Comparison of ENCODE assay signal across 1 cellular context in genomic region chr7:50068026-50068425, GRCh38.
TF ChIP-seq lines count a peak whose summit lies in the region.

No MANE protein-coding gene starts in this region.

TF ChIP-seq in GM12878, 131 proteins besides CTCF, POLR2A, EP300 and RAD21 (continued from another document):
- TF ChIP-seq CEBPZ (IDR thresholded peaks at IDR 0.05; ENCODE audit: low read depth, low read length) = no peak
- TF ChIP-seq FOS (IDR thresholded peaks at IDR 0.05; ENCODE audit: borderline replicate concordance, extremely low read depth, insufficient read length) = no peak
- no peak for TF ChIP-seq ZNF687 (IDR thresholded peaks at IDR 0.05)
- no peak for TF ChIP-seq SMAD5 (IDR thresholded peaks at IDR 0.05; ENCODE audit: low read depth)
- no peak for TF ChIP-seq SMARCA5 (IDR thresholded peaks at IDR 0.05)
- no peak for TF ChIP-seq TBL1XR1 (IDR thresholded peaks at IDR 0.05; ENCODE audit: low read depth, low read length)
- TF ChIP-seq HDGF (IDR thresholded peaks at IDR 0.05) = no peak
- no peak for TF ChIP-seq CREB1 (IDR thresholded peaks at IDR 0.05; ENCODE audit: low read depth)
- no peak for TF ChIP-seq MXI1 (IDR thresholded peaks at IDR 0.05; ENCODE audit: low read depth, low read length)
- no peak for TF ChIP-seq NRF1 (conservative IDR thresholded peaks at IDR 0.05; ENCODE audit: low read depth, low read length)
- no peak for TF ChIP-seq CHD2 (IDR thresholded peaks at IDR 0.05; ENCODE audit: borderline replicate concordance, low read depth, low read length)
TF ChIP-seq in GM12878: peak in this region for 0.
